Comparison of ENCODE assay signal across 8 cellular contexts in genomic region chr1:167938083-167938482, GRCh38. TPM values are rescaled to one million over a fixed set of nuclear protein-coding genes. Genes with fewer than 3 reads are reported as not detected.
DNase-seq lines count a peak whose midpoint lies in the region; ATAC-seq and TF ChIP-seq lines count a peak whose summit lies in the region.

No MANE protein-coding gene starts in this region.

- H4K20me1 ChIP-seq in MM.1S (ENCODE audit: insufficient read depth, low read length) (no peaks in the 10 kb centered on the region), neural progenitor cell (ENCODE audit: low read depth) (peaks cover 4% of the 10 kb centered on the region)

- peaks cover 33% of the 10 kb centered on the region for H3K4me1 ChIP-seq in CD8-positive, alpha-beta memory T cell (ENCODE audit: insufficient read depth, low read length)
- H3K4me1 ChIP-seq in MM.1S (ENCODE audit: low read length) (peaks cover 15% of the 10 kb centered on the region), neural progenitor cell (peaks cover 17% of the 10 kb centered on the region)

- DNase-seq in CD8-positive, alpha-beta memory T cell = no peak
- DNase-seq in MM.1S (no peak), coronary artery (ENCODE audit: low spot score) (no peak), neural progenitor cell (ENCODE audit: low spot score) (no peak), NCI-H2196 treated with DMSO at 0.1 percent for 48 hours (lab: John Stamatoyannopoulos, UW; ENCODE audit: unreplicated experiment) (no peak), medulla oblongata (ENCODE audit: extremely low spot score) (no peak)
- DNase-seq in activated CD4-positive, alpha-beta T cell treated with anti-CD3 and anti-CD28 coated beads for 4 hours = no peak

- no peaks in the 10 kb centered on the region for H3K27me3 ChIP-seq in CD8-positive, alpha-beta memory T cell (ENCODE audit: insufficient read depth, low read length, poor library complexity, severe bottlenecking)
- H3K27me3 ChIP-seq in MM.1S (replicated peaks; ENCODE audit: insufficient read depth, low read length) (no peaks in the 10 kb centered on the region), neural progenitor cell (no peaks in the 10 kb centered on the region)

- no peaks in the 10 kb centered on the region for H3K36me3 ChIP-seq in CD8-positive, alpha-beta memory T cell (ENCODE audit: insufficient read depth, low read length)
- H3K36me3 ChIP-seq in MM.1S (replicated peaks; ENCODE audit: insufficient read depth, low read length) (no peaks in the 10 kb centered on the region), neural progenitor cell (no peaks in the 10 kb centered on the region)

- peak overlapping the region; percentile 70 for H3K4me2 ChIP-seq in MM.1S (ENCODE audit: low read depth, low read length)
- peak overlapping the region; percentile 97 for H3K4me2 ChIP-seq in neural progenitor cell

- peaks cover 33 to 62% (median 52%) of the 10 kb centered on the region in 3 donors for H3K4me1 Mint-ChIP-seq in CD8-positive, alpha-beta memory T cell
- peaks cover 19% of the 10 kb centered on the region for H3K4me1 Mint-ChIP-seq in neural progenitor cell

- peaks cover 26% of the 10 kb centered on the region for H3F3A ChIP-seq in MM.1S (ENCODE audit: insufficient read depth, low read length)
- peaks cover 29% of the 10 kb centered on the region for H3F3A ChIP-seq in neural progenitor cell (ENCODE audit: low read depth)

- no peaks in the 10 kb centered on the region for H3K9me3 ChIP-seq in CD8-positive, alpha-beta memory T cell (ENCODE audit: low read length)
- H3K9me3 ChIP-seq in MM.1S (replicated peaks; ENCODE audit: insufficient read depth, low read length) = no peaks in the 10 kb centered on the region
- H3K9me3 ChIP-seq in neural progenitor cell (ENCODE audit: low read depth) = no peaks in the 10 kb centered on the region

- peak overlapping the region; percentile 91; the same call in 1 of the 2 replicates for H3K9ac ChIP-seq in MM.1S (ENCODE audit: low read length)
- peak overlapping the region; percentile 85 for H3K9ac ChIP-seq in neural progenitor cell

- TF ChIP-seq CTCF in MM.1S (IDR thresholded peaks at IDR 0.05; ENCODE audit: low read length) (no peak), coronary artery (IDR thresholded peaks at IDR 0.05) (no peak), neural progenitor cell (IDR thresholded peaks at IDR 0.05) (no peak)

- no peaks in the 10 kb centered on the region for H3K27me3 Mint-ChIP-seq in CD8-positive, alpha-beta memory T cell
- no peaks in the 10 kb centered on the region for H3K27me3 Mint-ChIP-seq in neural progenitor cell (ENCODE audit: insufficient read depth, low read depth)

- H3K79me2 ChIP-seq in MM.1S (ENCODE audit: low read length) = peaks cover 88% of the 10 kb centered on the region
- peaks cover 71% of the 10 kb centered on the region for H3K79me2 ChIP-seq in neural progenitor cell (ENCODE audit: low read depth)

- POLR2A ChIA-PET in CD8-positive, alpha-beta memory T cell (lab: Charles Lee) = no interaction called here

- H2AFZ ChIP-seq in MM.1S (ENCODE audit: low read length) (no peak overlapping the region), neural progenitor cell (replicated peaks) (peak overlapping the region; percentile 59)

- no peaks in the 10 kb centered on the region for H3K9me2 ChIP-seq in MM.1S (replicated peaks; ENCODE audit: insufficient read depth, low read length)

- no peak for ATAC-seq in HG02763 (IDR thresholded peaks at IDR 0.05; ENCODE audit: unreplicated experiment)

- peak overlapping the region; percentile 100 for H3K4me3 ChIP-seq in CD8-positive, alpha-beta memory T cell (ENCODE audit: low read length)
- peak overlapping the region; percentile 82 for H3K4me3 ChIP-seq in MM.1S (ENCODE audit: low read length)
- H3K4me3 ChIP-seq in coronary artery = peak overlapping the region; percentile 92
- H3K4me3 ChIP-seq in neural progenitor cell = peak overlapping the region; percentile 81

- CTCF ChIA-PET in CD8-positive, alpha-beta memory T cell (lab: Charles Lee) = interaction anchor here (0.7 kb wide), 1 partner anchor 144 kb away, joined by 3 read pairs; no protein-coding TSS in a partner anchor

- peak overlapping the region; percentile 88 to 97 (median 94) for H3K4me3 Mint-ChIP-seq in CD8-positive, alpha-beta memory T cell
- H3K4me3 Mint-ChIP-seq in neural progenitor cell = peak overlapping the region; percentile 97

- no peaks in the 10 kb centered on the region for H3K9me3 Mint-ChIP-seq in CD8-positive, alpha-beta memory T cell
- H3K9me3 Mint-ChIP-seq in neural progenitor cell = peaks cover 4% of the 10 kb centered on the region

- H3K27ac Mint-ChIP-seq in CD8-positive, alpha-beta memory T cell = peak overlapping the region in 7 of 8 donors; percentile 11 to 97 (median 66)
- no peak overlapping the region for H3K27ac Mint-ChIP-seq in neural progenitor cell

- H3K27ac ChIP-seq in CD8-positive, alpha-beta memory T cell (ENCODE audit: low read depth, low read length) = peak overlapping the region; percentile 96
- H3K27ac ChIP-seq in MM.1S (ENCODE audit: low read length) (0 out of 2 replicates have a peak overlapping the region, but pooled peaks have one; percentile 93), coronary artery (peak overlapping the region; percentile 94 to 98), neural progenitor cell (peak overlapping the region; percentile 92)

- H3K36me3 Mint-ChIP-seq in CD8-positive, alpha-beta memory T cell = peaks cover 0 to 22% (median 2%) of the 10 kb centered on the region in 3 donors
- peaks cover 6% of the 10 kb centered on the region for H3K36me3 Mint-ChIP-seq in neural progenitor cell

RNA-seq across cellular contexts. Expression of gene MPC2, which starts 1.2 kb away (rescaled TPM):
- 10 to 100 TPM; 56.1 to 57.0 TPM for total RNA-seq in CD8-positive, alpha-beta memory T cell
- 92.4 TPM for polyA plus RNA-seq in CD8-positive, alpha-beta memory T cell
- total RNA-seq in neural progenitor cell (ENCODE audit: low replicate concordance) = 33.6 and 56.8 TPM in 2 replicates

RNA-seq across cellular contexts. Expression of gene DCAF6, which starts 1.6 kb away (rescaled TPM):
- 10 to 100 TPM; 24.8 to 24.9 TPM for total RNA-seq in CD8-positive, alpha-beta memory T cell
- polyA plus RNA-seq in CD8-positive, alpha-beta memory T cell = 15.4 TPM
- 18.6 and 28.6 TPM in 2 replicates for total RNA-seq in neural progenitor cell (ENCODE audit: low replicate concordance)

RNA-seq across cellular contexts. Expression of gene ADCY10, which starts 24.1 kb away (rescaled TPM):
- under 1 TPM in 1 of 2 experiments, not detected in 1; 0.09 TPM for total RNA-seq in CD8-positive, alpha-beta memory T cell
- not detected for polyA plus RNA-seq in CD8-positive, alpha-beta memory T cell
- not detected in 2 replicates for total RNA-seq in neural progenitor cell (ENCODE audit: low replicate concordance)
